Comparison of ENCODE assay signal across 1 cellular context in the genomic region with DNA sequence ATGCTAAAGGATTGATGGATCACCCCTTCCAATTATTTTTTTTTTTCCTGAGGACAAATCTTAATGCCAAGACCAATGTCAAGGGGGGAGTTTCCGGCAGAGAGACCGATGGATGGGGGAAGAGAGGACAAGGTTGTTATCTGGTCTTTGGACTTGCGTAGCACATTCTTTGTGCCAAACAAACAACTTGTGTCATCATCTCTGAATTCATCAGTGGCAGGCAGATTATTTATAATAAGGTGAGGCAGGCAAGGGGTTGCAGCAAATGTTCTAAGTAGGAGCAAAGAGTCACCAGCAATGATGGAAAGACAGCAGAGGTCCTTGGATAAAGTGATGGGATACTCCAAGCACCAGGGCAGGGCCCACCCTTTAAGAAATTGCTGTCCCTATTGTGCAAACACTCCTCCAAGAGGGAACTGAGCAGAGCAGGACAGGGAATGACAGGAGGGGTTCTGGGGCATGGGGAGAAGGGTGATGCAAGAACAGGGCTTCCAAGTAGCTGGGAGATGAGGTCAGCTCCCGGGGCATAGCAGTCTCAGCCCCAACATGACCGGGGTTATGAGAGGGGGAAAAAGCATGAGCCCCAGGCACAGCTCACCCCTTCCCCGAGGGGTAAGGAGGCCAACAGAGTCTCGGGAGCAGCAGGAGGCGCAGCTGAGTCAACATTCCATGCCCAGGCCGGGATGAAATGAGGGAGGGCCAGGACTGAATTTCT.
TF ChIP-seq lines count a peak whose summit lies in the region.

No MANE protein-coding gene starts in this region.

TF ChIP-seq in H1, 55 proteins besides CTCF, POLR2A, EP300 and RAD21:
- TF ChIP-seq POLR2AphosphoS5 (IDR thresholded peaks at IDR 0.05; ENCODE audit: low read depth, low read length), result no peak
- TF ChIP-seq SIN3A (conservative IDR thresholded peaks at IDR 0.05 in 1 of 2, IDR thresholded peaks at IDR 0.05 in 1 of 2; ENCODE audit: low read depth in 1 of 2, low read length in 2 of 2), result no peak
- peak; percentile 17; the same call in 1 of the 2 replicates for TF ChIP-seq CEBPB (IDR thresholded peaks at IDR 0.05; ENCODE audit: low read depth, low read length)
- TF ChIP-seq TEAD4 (IDR thresholded peaks at IDR 0.05; ENCODE audit: low read depth, low read length), result peak; percentile 85
